24 cellular contexts compared by ENCODE assay signal in the genomic region with DNA sequence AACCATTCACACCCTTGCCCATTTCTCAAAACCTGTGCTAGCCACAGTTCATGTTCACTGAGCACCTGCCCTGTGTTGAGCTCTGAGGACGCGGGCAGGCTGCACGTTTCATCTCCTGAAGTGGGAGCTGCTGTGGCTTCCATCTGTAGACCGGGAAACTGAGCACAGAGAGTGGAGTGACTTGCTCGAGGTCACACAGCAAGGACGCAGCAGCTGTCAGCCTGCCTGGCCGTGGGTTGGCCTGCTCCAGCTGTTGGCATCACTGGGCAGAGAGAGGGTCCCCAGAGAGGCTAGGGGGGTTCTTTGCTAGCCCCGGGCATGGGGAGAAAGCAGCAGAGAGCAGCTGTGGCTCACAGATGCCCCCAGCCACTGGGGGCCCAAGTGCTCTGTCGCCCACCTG.
"Had no signal": no experiment of that assay in that cellular context is flagged by ENCODE, and none has a peak within 500 bp of the region (broad histone marks: within the 10 kb centered on the region; RNA-seq: fewer than 3 reads in every experiment).

No MANE protein-coding gene starts in this region.

- FAIRE-seq: bronchial epithelial cell, endothelial cell of umbilical vein, keratinocyte had no signal

- H3K27me3 Mint-ChIP-seq: activated CD4-positive, alpha-beta T cell treated with anti-CD3 and anti-CD28 coated beads, Interleukin-2, amount 10 ng/mL, durations not matched to agents 24 days and 14 days; activated naive CD4-positive, alpha-beta T cell treated with anti-CD3 and anti-CD28 coated beads, Interleukin-2, amount 50 U/mL, for 24 hours; stimulated activated naive CD8-positive, alpha-beta T cell treated with anti-CD3 and anti-CD28 coated beads, Interleukin-15, amount 100 ng/mL, for 72 hours had no signal

- H3K4me3 ChIP-seq: ascending aorta, lower lobe of right lung, neural progenitor cell, psoas muscle, skin epidermis, vagina had no signal

- ATAC-seq: activated CD8-positive, alpha-beta T cell treated with anti-CD3 and anti-CD28 coated beads, Interleukin-2, amount 10 ng/mL, durations not matched to agents 7 days and 5 days; lower lobe of right lung; psoas muscle; right cardiac atrium; stimulated activated naive CD8-positive, alpha-beta T cell treated with anti-CD3 and anti-CD28 coated beads, Interleukin-15, amount 100 ng/mL, for 72 hours had no signal

- H3K36me3 Mint-ChIP-seq: activated naive CD4-positive, alpha-beta T cell treated with anti-CD3 and anti-CD28 coated beads, Interleukin-2, amount 50 U/mL, for 24 hours had no signal

- H3K4me3 Mint-ChIP-seq: activated CD4-positive, alpha-beta T cell treated with anti-CD3 and anti-CD28 coated beads, Interleukin-2, amount 10 ng/mL, durations not matched to agents 24 days and 14 days; activated CD8-positive, alpha-beta T cell treated with anti-CD3 and anti-CD28 coated beads, Interleukin-2, amount 10 ng/mL, durations not matched to agents 7 days and 5 days; activated naive CD4-positive, alpha-beta T cell treated with anti-CD3 and anti-CD28 coated beads, Interleukin-2, amount 50 U/mL, for 24 hours; dendritic cell treated with granulocyte-macrophage colony-stimulating factor and Interleukin-4, amounts not matched to agents 40 ng/mL and 50 ng/mL, for 4 days; mesothelial cell of epicardium; neural progenitor cell; stimulated activated naive CD8-positive, alpha-beta T cell treated with anti-CD3 and anti-CD28 coated beads, Interleukin-15, amount 100 ng/mL, for 72 hours had no signal

- H2AFZ ChIP-seq: neural progenitor cell had no signal

- H3K9me3 Mint-ChIP-seq: activated CD4-positive, alpha-beta T cell treated with anti-CD3 and anti-CD28 coated beads, Interleukin-2, amount 10 ng/mL, durations not matched to agents 24 days and 14 days; activated naive CD4-positive, alpha-beta T cell treated with anti-CD3 and anti-CD28 coated beads, Interleukin-2, amount 50 U/mL, for 24 hours; dendritic cell treated with granulocyte-macrophage colony-stimulating factor and Interleukin-4, amounts not matched to agents 40 ng/mL and 50 ng/mL, for 4 days; mesothelial cell of epicardium; neural progenitor cell; stimulated activated naive CD8-positive, alpha-beta T cell treated with anti-CD3 and anti-CD28 coated beads, Interleukin-15, amount 100 ng/mL, for 72 hours had no signal

- H3K27ac Mint-ChIP-seq: activated CD4-positive, alpha-beta T cell treated with anti-CD3 and anti-CD28 coated beads, Interleukin-2, amount 10 ng/mL, durations not matched to agents 24 days and 14 days; activated CD8-positive, alpha-beta T cell treated with anti-CD3 and anti-CD28 coated beads, Interleukin-2, amount 10 ng/mL, durations not matched to agents 7 days and 5 days; activated naive CD4-positive, alpha-beta T cell treated with anti-CD3 and anti-CD28 coated beads, Interleukin-2, amount 50 U/mL, for 24 hours; dendritic cell treated with granulocyte-macrophage colony-stimulating factor and Interleukin-4, amounts not matched to agents 40 ng/mL and 50 ng/mL, for 4 days; mesothelial cell of epicardium; neural progenitor cell; stimulated activated naive CD8-positive, alpha-beta T cell treated with anti-CD3 and anti-CD28 coated beads, Interleukin-15, amount 100 ng/mL, for 72 hours had no signal

- DNase-seq: activated CD4-positive, alpha-beta T cell treated with anti-CD3 and anti-CD28 coated beads, Interleukin-2, amount 10 ng/mL, durations not matched to agents 24 days and 14 days; activated CD8-positive, alpha-beta memory T cell treated with anti-CD3 and anti-CD28 coated beads, Interleukin-2, amount 50 U/mL, for 4 hours; activated CD8-positive, alpha-beta T cell treated with anti-CD3 and anti-CD28 coated beads, Interleukin-2, amount 10 ng/mL, durations not matched to agents 7 days and 5 days; activated effector memory CD4-positive, alpha-beta T cell treated with Interleukin-2 at 50 U/mL for 16 hours; activated T-cell treated with anti-CD3 and anti-CD28 coated beads, Interleukin-2, amount 50 U/mL, for 48 hours; cerebellar nuclear complex; effector CD8-positive, alpha-beta T cell; hippocampal formation; lower lobe of right lung; psoas muscle; right cardiac atrium; stimulated activated naive CD8-positive, alpha-beta T cell treated with anti-CD3 and anti-CD28 coated beads, Interleukin-15, amount 100 ng/mL, for 72 hours; T-helper 1 cell; trophoblast cell had no signal

- H3K9me3 ChIP-seq: ascending aorta, lower lobe of right lung, psoas muscle, vagina had no signal

- H3K27ac ChIP-seq: ascending aorta, lower lobe of right lung, neural progenitor cell, psoas muscle, skin epidermis, vagina had no signal

- H3K9ac ChIP-seq: neural progenitor cell had no signal

- H3K27me3 ChIP-seq: ascending aorta, neural progenitor cell, vagina had no signal

- H3K36me3 ChIP-seq: ascending aorta, lower lobe of right lung, neural progenitor cell, vagina had no signal

- H3K4me1 ChIP-seq: ascending aorta, lower lobe of right lung, psoas muscle, vagina had no signal
